Comparison of ENCODE assay signal across 28 cellular contexts in genomic region chr7:105860793-105861192, GRCh38.
"Had no signal": no experiment of that assay in that cellular context is flagged by ENCODE, and none has a peak within 500 bp of the region (broad histone marks: within the 10 kb centered on the region; RNA-seq: fewer than 3 reads in every experiment).

No MANE protein-coding gene starts in this region.

- H3K9me3 Mint-ChIP-seq: activated CD4-positive, alpha-beta memory T cell treated with anti-CD3 and anti-CD28 coated beads, Interleukin-2, amount 10 ng/mL, durations not matched to agents 7 days and 5 days; activated CD4-positive, alpha-beta T cell treated with anti-CD3 and anti-CD28 coated beads, Interleukin-2, amount 10 ng/mL, durations not matched to agents 7 days and 5 days; activated naive CD8-positive, alpha-beta T cell treated with anti-CD3 and anti-CD28 coated beads, Interleukin-2, amount 50 U/mL, for 24 hours; activated T-cell treated with anti-CD3 and anti-CD28 coated beads, Interleukin-2, amount 50 U/mL, for 4 hours; activated T-helper 17 cell treated with anti-CD3 and anti-CD28 coated beads, Interleukin-2, amount 50 U/mL, for 72 hours had no signal

- H3K27ac Mint-ChIP-seq: activated CD4-positive, alpha-beta memory T cell treated with anti-CD3 and anti-CD28 coated beads, Interleukin-2, amount 10 ng/mL, durations not matched to agents 7 days and 5 days; activated CD4-positive, alpha-beta T cell treated with anti-CD3 and anti-CD28 coated beads, Interleukin-2, amount 10 ng/mL, durations not matched to agents 7 days and 5 days; activated naive CD8-positive, alpha-beta T cell; activated naive CD8-positive, alpha-beta T cell treated with anti-CD3 and anti-CD28 coated beads, Interleukin-2, amount 50 U/mL, for 24 hours; activated T-helper 17 cell treated with anti-CD3 and anti-CD28 coated beads, Interleukin-2, amount 50 U/mL, for 72 hours had no signal

- H3K9me3 ChIP-seq: adrenal gland, body of pancreas, esophagus squamous epithelium, heart left ventricle had no signal

- H3K27me3 Mint-ChIP-seq: activated CD4-positive, alpha-beta T cell treated with anti-CD3 and anti-CD28 coated beads, Interleukin-2, amount 10 ng/mL, durations not matched to agents 7 days and 5 days; activated naive CD8-positive, alpha-beta T cell; activated naive CD8-positive, alpha-beta T cell treated with anti-CD3 and anti-CD28 coated beads, Interleukin-2, amount 50 U/mL, for 24 hours; activated T-helper 17 cell treated with anti-CD3 and anti-CD28 coated beads, Interleukin-2, amount 50 U/mL, for 72 hours had no signal

- H3K27me3 ChIP-seq: adrenal gland, body of pancreas, esophagus squamous epithelium, heart left ventricle had no signal

- FAIRE-seq: colon, endometrium, endothelial cell of umbilical vein had no signal

- H3K27ac ChIP-seq: adrenal gland, body of pancreas, epithelial cell of prostate, esophagus squamous epithelium, heart left ventricle had no signal

- H3K4me1 ChIP-seq: adrenal gland, body of pancreas, esophagus squamous epithelium had no signal

- H3K36me3 ChIP-seq: adrenal gland, esophagus squamous epithelium had no signal

- H3K4me3 Mint-ChIP-seq: activated CD4-positive, alpha-beta memory T cell treated with anti-CD3 and anti-CD28 coated beads, Interleukin-2, amount 10 ng/mL, durations not matched to agents 7 days and 5 days; activated CD4-positive, alpha-beta T cell treated with anti-CD3 and anti-CD28 coated beads, Interleukin-2, amount 10 ng/mL, durations not matched to agents 7 days and 5 days; activated naive CD8-positive, alpha-beta T cell; activated naive CD8-positive, alpha-beta T cell treated with anti-CD3 and anti-CD28 coated beads, Interleukin-2, amount 50 U/mL, for 24 hours; activated T-cell treated with anti-CD3 and anti-CD28 coated beads, Interleukin-2, amount 50 U/mL, for 4 hours; activated T-helper 17 cell treated with anti-CD3 and anti-CD28 coated beads, Interleukin-2, amount 50 U/mL, for 72 hours had no signal

- H3K4me3 ChIP-seq: adrenal gland, body of pancreas, esophagus squamous epithelium, heart left ventricle had no signal

- ATAC-seq: activated naive CD8-positive, alpha-beta T cell treated with anti-CD3 and anti-CD28 coated beads, Interleukin-2, amount 50 U/mL, for 24 hours; activated T-cell treated with anti-CD3 and anti-CD28 coated beads, Interleukin-2, amount 50 U/mL, for 4 hours; activated T-helper 17 cell treated with anti-CD3 and anti-CD28 coated beads, Interleukin-2, amount 50 U/mL, for 72 hours; body of pancreas; heart left ventricle had no signal

- DNase-seq: activated CD4-positive, alpha-beta memory T cell treated with anti-CD3 and anti-CD28 coated beads, Interleukin-2, amount 10 ng/mL, durations not matched to agents 7 days and 5 days; activated CD4-positive, alpha-beta T cell treated with anti-CD3 and anti-CD28 coated beads for 1 hour; activated CD4-positive, alpha-beta T cell treated with anti-CD3 and anti-CD28 coated beads for 4 hours; activated CD4-positive, alpha-beta T cell treated with anti-CD3 and anti-CD28 coated beads, Interleukin-2, amount 10 ng/mL, durations not matched to agents 7 days and 5 days; activated CD4-positive, alpha-beta T cell treated with anti-CD3 and anti-CD28 coated beads, Interleukin-2, amount 50 U/mL, for 4 hours; activated effector memory CD4-positive, alpha-beta T cell treated with Interleukin-2 at 50 U/mL for 16 hours; activated gamma-delta T cell treated with Interleukin-2 at 50 U/mL for 16 hours; activated naive CD4-positive, alpha-beta T cell treated with anti-CD3 and anti-CD28 coated beads, Interleukin-2, amount 50 U/mL, for 16 hours; activated naive CD4-positive, alpha-beta T cell treated with Interleukin-2 at 50 U/mL for 16 hours; activated naive CD8-positive, alpha-beta T cell treated with anti-CD3 and anti-CD28 coated beads, Interleukin-2, amount 50 U/mL, for 24 hours; activated T-cell treated with anti-CD3 and anti-CD28 coated beads, Interleukin-2, amount 50 U/mL, for 4 hours; adrenal gland; amygdala; aorta; body of pancreas; caudate nucleus; effector CD8-positive, alpha-beta T cell; esophagus squamous epithelium; foreskin melanocyte; glutamatergic neuron; heart left ventricle; T-helper 2 cell had no signal
